ENCODE assay signal across 22 cellular contexts in genomic region chr5:122371511-122372151, GRCh38. TPM values are rescaled to one million over a fixed set of nuclear protein-coding genes. Genes with fewer than 3 reads are reported as not detected.
DNase-seq lines count a peak whose midpoint lies in the region; ATAC-seq, FAIRE-seq and TF ChIP-seq lines count a peak whose summit lies in the region.
"Had no signal": no experiment of that assay in that cellular context is flagged by ENCODE, and none has a peak within 500 bp of the region (broad histone marks: within the 10 kb centered on the region; RNA-seq: fewer than 3 reads in every experiment).

No MANE protein-coding gene starts in this region.

- peaks cover 73% of the 10 kb centered on the region for H3K4me1 Mint-ChIP-seq in mesothelial cell of epicardium
- H3K4me1 Mint-ChIP-seq: CD8-positive, alpha-beta memory T cell had no signal

- no peak overlapping the region; the same call in 1 of the 2 replicates for H2AFZ ChIP-seq in GM12878 (ENCODE audit: control insufficient read depth, low read depth, low read length)

- SMC1A ChIA-PET in GM12878 (lab: Charles Lee; ENCODE audit: uncharacterized antibody, unreplicated experiment) = interaction anchor here (0.6 to 1.7 kb wide), 4 partner anchors 24 to 428 kb away, joined by 3 to 4 read pairs (median 3); no protein-coding TSS in a partner anchor

- no peaks in the 10 kb centered on the region for H4K20me1 ChIP-seq in GM12878 (ENCODE audit: control insufficient read depth, insufficient read depth)

- H3K27ac Mint-ChIP-seq in mesothelial cell of epicardium = peak overlapping the region; percentile 65
- H3K27ac Mint-ChIP-seq: CD8-positive, alpha-beta memory T cell had no signal

- H3K36me3 ChIP-seq in GM12878 (ENCODE audit: control insufficient read depth in 2 of 2, insufficient read depth in 2 of 2, low read length in 1 of 2) (no peaks in the 10 kb centered on the region), pancreas (no peaks in the 10 kb centered on the region)

- peak; percentile 75 for FAIRE-seq in GM12878 (lab: Jason Lieb, UNC)
- FAIRE-seq in pancreas (lab: Jason Lieb, UNC) = no peak
- FAIRE-seq: D721Med had no signal

- no peaks in the 10 kb centered on the region for H3K27me3 Mint-ChIP-seq in mesothelial cell of epicardium (ENCODE audit: low read depth)
- H3K27me3 Mint-ChIP-seq: CD8-positive, alpha-beta memory T cell had no signal

- no peak for TF ChIP-seq POLR2A in GM12878 (IDR thresholded peaks at IDR 0.05; ENCODE audit: low read depth, low read length)

- H3K9me3 ChIP-seq in GM12878 (replicated peaks; ENCODE audit: control insufficient read depth, insufficient read depth, low read length) (no peaks in the 10 kb centered on the region), pancreas (no peaks in the 10 kb centered on the region)

- no peak overlapping the region for H3K9ac ChIP-seq in GM12878 (ENCODE audit: control insufficient read depth, insufficient read depth, low read length)

- TF ChIP-seq RAD21 in GM12878 (IDR thresholded peaks at IDR 0.05; ENCODE audit: insufficient read depth, low read depth, low read length) = no peak

- no TSS peak for BruUV-seq in GM12878 (replicated peaks; lab: Mats Ljungman, UMichigan)

- CTCF ChIA-PET in GM12878 (lab: Yijun Ruan, JAX) = interaction anchor here (1.0 to 1.4 kb wide), 2 partner anchors 44 to 75 kb away, joined by 4 read pairs; no protein-coding TSS in a partner anchor

- intact Hi-C loops in GM12878 (cut with micrococcal nuclease; ENCODE audit: unreplicated experiment) (no loop called here), pancreas (cut with DNase I) (no loop called here)

- POLR2A ChIA-PET in GM12878 (lab: Charles Lee) = interaction anchor here (0.7 kb wide), 1 partner anchor 191 kb away, joined by 3 read pairs; no protein-coding TSS in a partner anchor

- RAD21 ChIA-PET in GM12878 (lab: Charles Lee; ENCODE audit: unreplicated experiment) = interaction anchor here (1.0 kb wide), 1 partner anchor 42 kb away, joined by 3 read pairs; no protein-coding TSS in a partner anchor

- H3K4me1 ChIP-seq in GM12878 (ENCODE audit: control insufficient read depth, insufficient read depth, low read length) (0 out of 2 replicates have a peak, but pooled peaks cover 3% of the 10 kb centered on the region), pancreas (no peaks in the 10 kb centered on the region)

- H3K36me3 Mint-ChIP-seq in mesothelial cell of epicardium = no peaks in the 10 kb centered on the region
- H3K36me3 Mint-ChIP-seq: CD8-positive, alpha-beta memory T cell had no signal

- H3K9me3 Mint-ChIP-seq in mesothelial cell of epicardium = no peaks in the 10 kb centered on the region

- H3K27ac ChIP-seq in GM12878 (ENCODE audit: control insufficient read depth, insufficient read depth) (no peak overlapping the region), pancreas (no peak overlapping the region)
- H3K27ac ChIP-seq: SK-N-MC had no signal

- no peak overlapping the region for H3K4me3 ChIP-seq in GM12878
- no peak overlapping the region for H3K4me3 ChIP-seq in pancreas
- H3K4me3 ChIP-seq: SK-N-MC had no signal

- WGBS in GM12878 (ENCODE audit: insufficient coverage, insufficient replicate concordance, low lambda C conversion rate, missing lambda C conversion rate) = 2% methylated on average over 2 of the region's 2 CpGs
- WGBS in pancreas, 2 donors = 57% methylated on average over 2 of the region's 2 CpGs

- H3K4me2 ChIP-seq in GM12878 (ENCODE audit: control insufficient read depth, insufficient read depth) = no peak overlapping the region

- H3K4me3 Mint-ChIP-seq in mesothelial cell of epicardium = no peak overlapping the region
- H3K4me3 Mint-ChIP-seq: CD8-positive, alpha-beta memory T cell had no signal

- in situ Hi-C loops in GM12878 (cut with MboI) = no loop called here

- TF ChIP-seq CTCF in GM12878 (IDR thresholded peaks at IDR 0.05 in 2 of 3, conservative IDR thresholded peaks at IDR 0.05 in 1 of 3; ENCODE audit: control insufficient read depth in 2 of 3, extremely low read depth in 1 of 3, insufficient read depth in 1 of 3, low read depth in 3 of 3, low read length in 3 of 3) (no peak), mesothelial cell of epicardium (IDR thresholded peaks at IDR 0.05; ENCODE audit: unreplicated experiment) (no peak), pancreas (IDR thresholded peaks at IDR 0.05) (no peak)

- ATAC-seq in GM18502 (IDR thresholded peaks at IDR 0.05; ENCODE audit: poor library complexity, unreplicated experiment) = peak; percentile 45
- ATAC-seq in HG02852 (IDR thresholded peaks at IDR 0.05; ENCODE audit: unreplicated experiment) = peak; percentile 54
- peak; percentile 31; the same call in 2 of the 3 replicates for ATAC-seq in GM12878
- no peak for ATAC-seq in pancreas
- ATAC-seq in HG03139 (IDR thresholded peaks at IDR 0.05; ENCODE audit: unreplicated experiment) = no peak
- ATAC-seq: HCT116 had no signal

- no peaks in the 10 kb centered on the region for H3K79me2 ChIP-seq in GM12878 (ENCODE audit: control insufficient read depth, insufficient read depth, low read length)

- H3K27me3 ChIP-seq in GM12878 (replicated peaks in 1 of 2; ENCODE audit: control insufficient read depth in 2 of 2, insufficient read depth in 2 of 2, low read length in 1 of 2) = no peaks in the 10 kb centered on the region
- H3K27me3 ChIP-seq in pancreas = no peaks in the 10 kb centered on the region

- DNase-seq in GM12878 (ENCODE audit: low read depth, low spot score) (no peak), mesothelial cell of epicardium (ENCODE audit: low spot score in 2 of 2, unreplicated experiment in 2 of 2) (no peak), pancreas (no peak), islet precursor cell (no peak)
- DNase-seq: ACHN; C1 segment of cervical spinal cord; CD8-positive, alpha-beta memory T cell; DMS79; GOT3; KBM-7; NCI-H187; NCI-H226; NCI-H526; OCI-M1; SHP77 had no signal

- TF ChIP-seq EP300 in GM12878 (IDR thresholded peaks at IDR 0.05; ENCODE audit: borderline replicate concordance in 1 of 2, control insufficient read depth in 1 of 2, low read depth in 2 of 2, low read length in 2 of 2) = no peak

TF ChIP-seq in GM12878, 131 proteins besides CTCF, POLR2A, EP300 and RAD21 (continues in another document):
- TF ChIP-seq NFIC (IDR thresholded peaks at IDR 0.05; ENCODE audit: low read depth, low read length) (0 out of 2 replicates have a peak, but pooled peaks have one; percentile 36), E2F8 (IDR thresholded peaks at IDR 0.05; ENCODE audit: low read depth, partially characterized antibody) (no peak)
- TF ChIP-seq, protein P1, sequence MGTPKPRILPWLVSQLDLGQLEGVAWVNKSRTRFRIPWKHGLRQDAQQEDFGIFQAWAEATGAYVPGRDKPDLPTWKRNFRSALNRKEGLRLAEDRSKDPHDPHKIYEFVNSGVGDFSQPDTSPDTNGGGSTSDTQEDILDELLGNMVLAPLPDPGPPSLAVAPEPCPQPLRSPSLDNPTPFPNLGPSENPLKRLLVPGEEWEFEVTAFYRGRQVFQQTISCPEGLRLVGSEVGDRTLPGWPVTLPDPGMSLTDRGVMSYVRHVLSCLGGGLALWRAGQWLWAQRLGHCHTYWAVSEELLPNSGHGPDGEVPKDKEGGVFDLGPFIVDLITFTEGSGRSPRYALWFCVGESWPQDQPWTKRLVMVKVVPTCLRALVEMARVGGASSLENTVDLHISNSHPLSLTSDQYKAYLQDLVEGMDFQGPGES (IDR thresholded peaks at IDR 0.05) = no peak

RNA-seq across cellular contexts. Expression of gene SNCAIP, which starts 59.6 kb away (rescaled TPM):
- total RNA-seq in GM12878 (2013; cell fraction: nucleolus; rRNA removed) = 2.2 and 2.6 TPM in 2 replicates
- total RNA-seq in GM12878 (2014; rRNA removed) = 0.05 and 0.62 TPM in 2 replicates
- total RNA-seq in GM12878 (2014; rRNA removed; fragmentation: Illumina TruSeq; extraction: Trizol) = 0.09 and 0.22 TPM in 2 replicates
- 0.27 and 0.31 TPM in 2 replicates for total RNA-seq in GM12878 (2021)
- polyA plus RNA-seq in GM12878 (2011; ENCODE audit: low read depth) = 0.52 TPM
- 0.12 and 0.16 TPM in 2 replicates for polyA plus RNA-seq in GM12878 (2011; rRNA removed)
- 0.07 and 0.12 TPM in 2 replicates for polyA plus RNA-seq in GM12878 (2011; cell fraction: cytosol; rRNA removed)
- polyA plus RNA-seq in GM12878 (2011; cell fraction: nucleus; rRNA removed) = 0.45 and 0.48 TPM in 2 replicates
- polyA plus RNA-seq in GM12878 (2012) = 0.58 and 0.62 TPM in 2 replicates
- 0.06 and 0.16 TPM in 2 replicates for polyA plus RNA-seq in GM12878 (2014; fragmentation: Illumina TruSeq; extraction: Trizol)
- polyA plus RNA-seq in GM12878 (2014; fragmentation: Nextera tagmentation; extraction: Ambion mirVana) = under 1 TPM in 1 of 2 experiments, not detected in 1; 0.03 TPM
- 0.14 and 0.27 TPM in 2 replicates for polyA plus RNA-seq in GM12878 (2014; rRNA removed)
- polyA plus RNA-seq in GM12878 (2016; fragmentation: Nextera tagmentation; extraction: Ambion mirVana) = under 1 TPM; 0.15 to 0.25 TPM
- polyA minus RNA-seq in GM12878 (2011; rRNA and poly(A)+ RNA removed) = 0.15 TPM in 1 of 2 replicates, not detected in the other
- not detected in 2 replicates for polyA minus RNA-seq in GM12878 (2011; cell fraction: cytosol; rRNA and poly(A)+ RNA removed)
- 0.19 and 0.36 TPM in 2 replicates for polyA minus RNA-seq in GM12878 (2011; cell fraction: nucleus; rRNA and poly(A)+ RNA removed)
- 102 to 113 TPM (median 109 TPM) in 3 replicates for total RNA-seq in mesothelial cell of epicardium
- 1 to 10 TPM in 1 of 6 donors, under 1 TPM in 4, not detected in 1; 0.03 to 1.1 (median 0.26) TPM for total RNA-seq in pancreas
- under 1 TPM; 0.28 to 0.49 TPM for polyA plus RNA-seq in pancreas
- total RNA-seq: CD8-positive, alpha-beta memory T cell; RPMI7951 had no signal
- polyA plus RNA-seq: CD8-positive, alpha-beta memory T cell had no signal

Comparison
In these comparisons a context has a peak if more than half of its experiments do, and no peak if none do; other contexts are left out.
1. ATAC-seq: peak in GM18502 (single experiment), HG02852 (single experiment) and GM12878 (single experiment); none in pancreas (0 of 4) and HG03139 (single experiment).
2. RNA of gene SNCAIP, which starts 59.6 kb away (total RNA-seq): 102 to 113 TPM in mesothelial cell of epicardium; 0.05 to 2.6 TPM in GM12878 and 0.03 to 1.1 TPM in pancreas; every median in the first group is over 10 times any median in the second.